Comparison of ENCODE assay signal across 1 cellular context in the genomic region with DNA sequence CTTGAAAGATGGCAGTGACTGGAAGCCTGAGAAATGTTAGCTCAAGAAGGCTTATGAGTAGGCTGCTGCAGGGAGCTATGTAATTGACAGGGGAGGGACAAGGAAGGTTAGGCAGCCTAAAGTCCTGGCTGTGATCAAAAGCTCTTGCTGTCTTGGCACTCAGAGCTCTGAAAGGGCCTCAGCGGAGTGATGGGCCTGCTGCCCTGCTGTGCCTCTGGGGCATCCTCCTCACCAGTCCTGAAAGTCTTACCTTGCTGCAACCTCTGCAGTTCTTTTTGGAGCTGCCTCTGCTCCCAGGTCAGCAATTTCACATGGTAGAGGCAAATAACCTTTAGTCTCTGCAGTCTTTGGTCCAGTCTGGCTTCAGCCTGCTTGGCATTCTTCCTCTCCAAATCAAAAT.
TF ChIP-seq lines count a peak whose summit lies in the region.

No MANE protein-coding gene starts in this region.

TF ChIP-seq in SK-N-SH, 30 proteins besides CTCF, POLR2A, EP300 and RAD21 (continued from another document):
- TF ChIP-seq, protein P1, sequence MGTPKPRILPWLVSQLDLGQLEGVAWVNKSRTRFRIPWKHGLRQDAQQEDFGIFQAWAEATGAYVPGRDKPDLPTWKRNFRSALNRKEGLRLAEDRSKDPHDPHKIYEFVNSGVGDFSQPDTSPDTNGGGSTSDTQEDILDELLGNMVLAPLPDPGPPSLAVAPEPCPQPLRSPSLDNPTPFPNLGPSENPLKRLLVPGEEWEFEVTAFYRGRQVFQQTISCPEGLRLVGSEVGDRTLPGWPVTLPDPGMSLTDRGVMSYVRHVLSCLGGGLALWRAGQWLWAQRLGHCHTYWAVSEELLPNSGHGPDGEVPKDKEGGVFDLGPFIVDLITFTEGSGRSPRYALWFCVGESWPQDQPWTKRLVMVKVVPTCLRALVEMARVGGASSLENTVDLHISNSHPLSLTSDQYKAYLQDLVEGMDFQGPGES (IDR thresholded peaks at IDR 0.05; ENCODE audit: low read depth, low read length): no peak
- TF ChIP-seq FOSL2 (IDR thresholded peaks at IDR 0.05; ENCODE audit: borderline replicate concordance, low read depth) (no peak), MXI1 (IDR thresholded peaks at IDR 0.05; ENCODE audit: low read depth, low read length) (no peak), RCOR1 (IDR thresholded peaks at IDR 0.05; ENCODE audit: low read length) (no peak), FOXJ3 (CRISPR knock-in tag; IDR thresholded peaks at IDR 0.05) (no peak), TAF1 (IDR thresholded peaks at IDR 0.05; ENCODE audit: borderline replicate concordance, low read depth, low read length) (no peak)
